1 cellular context compared by ENCODE assay signal in the genomic region with DNA sequence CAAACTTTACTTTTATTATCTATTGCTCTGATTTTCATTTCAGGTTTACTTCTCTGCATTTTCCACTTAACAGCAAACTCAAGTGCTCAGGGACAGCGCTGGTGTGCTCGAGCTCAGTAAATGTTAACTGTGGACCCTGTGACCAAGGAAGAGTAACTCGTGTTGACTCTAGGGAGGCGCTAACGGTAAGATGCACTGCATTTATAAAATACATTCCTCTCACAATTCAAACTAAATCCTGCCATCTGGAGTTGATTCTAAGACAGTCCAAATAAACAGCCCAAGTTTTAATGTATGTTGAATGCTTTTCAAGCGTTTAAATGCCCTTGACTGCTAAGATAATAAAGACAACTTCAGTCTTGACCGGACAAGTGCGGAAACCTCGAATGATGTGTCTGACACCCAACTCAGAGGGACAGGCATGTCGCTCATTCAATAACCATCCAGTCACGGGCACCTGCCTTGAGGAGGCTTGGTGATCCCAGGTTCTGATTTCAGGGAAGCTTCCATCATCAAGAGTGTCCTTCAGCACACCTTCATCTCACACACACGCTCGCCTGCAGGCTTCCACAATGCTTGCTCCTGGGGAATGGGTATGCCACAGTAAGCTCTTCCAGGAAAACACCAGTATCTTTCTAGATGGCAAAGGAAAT.
TF ChIP-seq lines count a peak whose summit lies in the region.

No MANE protein-coding gene starts in this region.

TF ChIP-seq in K562, 482 proteins besides CTCF, POLR2A, EP300 and RAD21 (continued from another document):
- TF ChIP-seq, protein P1, sequence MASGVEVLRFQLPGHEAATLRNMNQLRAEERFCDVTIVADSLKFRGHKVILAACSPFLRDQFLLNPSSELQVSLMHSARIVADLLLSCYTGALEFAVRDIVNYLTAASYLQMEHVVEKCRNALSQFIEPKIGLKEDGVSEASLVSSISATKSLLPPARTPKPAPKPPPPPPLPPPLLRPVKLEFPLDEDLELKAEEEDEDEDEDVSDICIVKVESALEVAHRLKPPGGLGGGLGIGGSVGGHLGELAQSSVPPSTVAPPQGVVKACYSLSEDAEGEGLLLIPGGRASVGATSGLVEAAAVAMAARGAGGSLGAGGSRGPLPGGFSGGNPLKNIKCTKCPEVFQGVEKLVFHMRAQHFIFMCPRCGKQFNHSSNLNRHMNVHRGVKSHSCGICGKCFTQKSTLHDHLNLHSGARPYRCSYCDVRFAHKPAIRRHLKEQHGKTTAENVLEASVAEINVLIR (CRISPR knock-in tag; IDR thresholded peaks at IDR 0.05), result no peak
- TF ChIP-seq TAF9B (IDR thresholded peaks at IDR 0.05; ENCODE audit: partially characterized antibody), result no peak
- TF ChIP-seq ZNF354B (CRISPR knock-in tag; IDR thresholded peaks at IDR 0.05), result no peak
- TF ChIP-seq, protein P2, sequence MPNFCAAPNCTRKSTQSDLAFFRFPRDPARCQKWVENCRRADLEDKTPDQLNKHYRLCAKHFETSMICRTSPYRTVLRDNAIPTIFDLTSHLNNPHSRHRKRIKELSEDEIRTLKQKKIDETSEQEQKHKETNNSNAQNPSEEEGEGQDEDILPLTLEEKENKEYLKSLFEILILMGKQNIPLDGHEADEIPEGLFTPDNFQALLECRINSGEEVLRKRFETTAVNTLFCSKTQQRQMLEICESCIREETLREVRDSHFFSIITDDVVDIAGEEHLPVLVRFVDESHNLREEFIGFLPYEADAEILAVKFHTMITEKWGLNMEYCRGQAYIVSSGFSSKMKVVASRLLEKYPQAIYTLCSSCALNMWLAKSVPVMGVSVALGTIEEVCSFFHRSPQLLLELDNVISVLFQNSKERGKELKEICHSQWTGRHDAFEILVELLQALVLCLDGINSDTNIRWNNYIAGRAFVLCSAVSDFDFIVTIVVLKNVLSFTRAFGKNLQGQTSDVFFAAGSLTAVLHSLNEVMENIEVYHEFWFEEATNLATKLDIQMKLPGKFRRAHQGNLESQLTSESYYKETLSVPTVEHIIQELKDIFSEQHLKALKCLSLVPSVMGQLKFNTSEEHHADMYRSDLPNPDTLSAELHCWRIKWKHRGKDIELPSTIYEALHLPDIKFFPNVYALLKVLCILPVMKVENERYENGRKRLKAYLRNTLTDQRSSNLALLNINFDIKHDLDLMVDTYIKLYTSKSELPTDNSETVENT (CRISPR knock-in tag; IDR thresholded peaks at IDR 0.05), result no peak
- no peak for TF ChIP-seq ZNF561 (CRISPR knock-in tag; conservative IDR thresholded peaks at IDR 0.05)
- no peak for TF ChIP-seq ZSCAN32 (CRISPR knock-in tag; IDR thresholded peaks at IDR 0.05)
- TF ChIP-seq RBM34 (IDR thresholded peaks at IDR 0.05; ENCODE audit: borderline replicate concordance, insufficient read depth, low read length), result no peak
- no peak for TF ChIP-seq SNIP1 (IDR thresholded peaks at IDR 0.05; ENCODE audit: low read depth)
- no peak for TF ChIP-seq ZNF583 (CRISPR knock-in tag; IDR thresholded peaks at IDR 0.05)
- no peak for TF ChIP-seq MAFG (tag; conservative IDR thresholded peaks at IDR 0.05)
- TF ChIP-seq, protein P3, sequence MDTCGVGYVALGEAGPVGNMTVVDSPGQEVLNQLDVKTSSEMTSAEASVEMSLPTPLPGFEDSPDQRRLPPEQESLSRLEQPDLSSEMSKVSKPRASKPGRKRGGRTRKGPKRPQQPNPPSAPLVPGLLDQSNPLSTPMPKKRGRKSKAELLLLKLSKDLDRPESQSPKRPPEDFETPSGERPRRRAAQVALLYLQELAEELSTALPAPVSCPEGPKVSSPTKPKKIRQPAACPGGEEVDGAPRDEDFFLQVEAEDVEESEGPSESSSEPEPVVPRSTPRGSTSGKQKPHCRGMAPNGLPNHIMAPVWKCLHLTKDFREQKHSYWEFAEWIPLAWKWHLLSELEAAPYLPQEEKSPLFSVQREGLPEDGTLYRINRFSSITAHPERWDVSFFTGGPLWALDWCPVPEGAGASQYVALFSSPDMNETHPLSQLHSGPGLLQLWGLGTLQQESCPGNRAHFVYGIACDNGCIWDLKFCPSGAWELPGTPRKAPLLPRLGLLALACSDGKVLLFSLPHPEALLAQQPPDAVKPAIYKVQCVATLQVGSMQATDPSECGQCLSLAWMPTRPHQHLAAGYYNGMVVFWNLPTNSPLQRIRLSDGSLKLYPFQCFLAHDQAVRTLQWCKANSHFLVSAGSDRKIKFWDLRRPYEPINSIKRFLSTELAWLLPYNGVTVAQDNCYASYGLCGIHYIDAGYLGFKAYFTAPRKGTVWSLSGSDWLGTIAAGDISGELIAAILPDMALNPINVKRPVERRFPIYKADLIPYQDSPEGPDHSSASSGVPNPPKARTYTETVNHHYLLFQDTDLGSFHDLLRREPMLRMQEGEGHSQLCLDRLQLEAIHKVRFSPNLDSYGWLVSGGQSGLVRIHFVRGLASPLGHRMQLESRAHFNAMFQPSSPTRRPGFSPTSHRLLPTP (IDR thresholded peaks at IDR 0.05; ENCODE audit: borderline replicate concordance, extremely low read depth, insufficient read length), result no peak
TF ChIP-seq in K562: peak in this region for 0.
